In the genomic region with DNA sequence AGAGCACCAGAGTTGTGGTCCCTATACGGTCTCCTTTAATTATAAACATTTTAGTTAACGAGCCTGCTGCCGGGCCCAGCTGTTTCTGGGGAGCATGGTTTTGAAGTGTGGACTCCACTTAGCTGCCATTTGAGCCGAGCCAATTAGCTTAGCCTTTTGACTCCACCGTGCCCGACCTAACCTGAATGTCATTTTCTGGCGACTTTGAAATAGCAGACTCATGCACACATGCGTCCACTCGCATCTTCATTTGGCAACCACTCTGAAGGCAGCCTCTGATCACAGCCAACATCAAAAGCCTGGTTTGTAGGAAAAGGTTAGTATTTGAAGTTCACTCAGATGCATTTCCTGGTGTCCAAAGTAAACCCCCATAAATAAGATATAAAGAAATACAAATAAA, we compare ENCODE assay signal across 17 cellular contexts.
"Had no signal": no experiment of that assay in that cellular context is flagged by ENCODE, and none has a peak within 500 bp of the region (broad histone marks: within the 10 kb centered on the region; RNA-seq: fewer than 3 reads in every experiment).

No MANE protein-coding gene starts in this region.

- H3K4me1 Mint-ChIP-seq: activated B cell treated with CpG ODN at 0.5 μM for 24 hours, naive B cell had no signal

- H3K4me1 ChIP-seq: testis had no signal

- H3K4me3 Mint-ChIP-seq: activated B cell treated with CpG ODN at 0.5 μM for 24 hours; activated naive CD4-positive, alpha-beta T cell treated with anti-CD3 and anti-CD28 coated beads, Interleukin-2, amount 10 ng/mL, durations not matched to agents 7 days and 5 days; naive B cell; stimulated activated naive CD8-positive, alpha-beta T cell treated with anti-CD3 and anti-CD28 coated beads, Interleukin-15, amount 100 ng/mL, for 72 hours had no signal

- H3K27me3 ChIP-seq: adrenal gland, gastroesophageal sphincter, testis, upper lobe of right lung had no signal

- DNase-seq: activated B cell treated with CpG ODN at 0.5 μM for 24 hours; activated CD4-positive, alpha-beta T cell treated with anti-CD3 and anti-CD28 coated beads, Interleukin-2, amount 50 U/mL, for 1 hour; activated naive CD4-positive, alpha-beta T cell treated with anti-CD3 and anti-CD28 coated beads, Interleukin-2, amount 10 ng/mL, durations not matched to agents 7 days and 5 days; adrenal gland; central memory CD4-positive, alpha-beta T cell; cortex of kidney; effector CD8-positive, alpha-beta T cell; naive B cell; occipital lobe; stimulated activated CD4-positive, alpha-beta T cell treated with anti-CD3 and anti-CD28 coated beads, Interleukin-4, amount 100 ng/mL, for 24 hours; stimulated activated naive CD8-positive, alpha-beta T cell treated with anti-CD3 and anti-CD28 coated beads, Interleukin-15, amount 100 ng/mL, for 72 hours; testis; upper lobe of right lung had no signal

- H3K27ac ChIP-seq: adrenal gland, epithelial cell of prostate, testis, upper lobe of right lung had no signal

- H3K4me3 ChIP-seq: adrenal gland, gastroesophageal sphincter, lung, testis, upper lobe of right lung had no signal

- H3K27ac Mint-ChIP-seq: activated B cell treated with CpG ODN at 0.5 μM for 24 hours; activated naive CD4-positive, alpha-beta T cell treated with anti-CD3 and anti-CD28 coated beads, Interleukin-2, amount 10 ng/mL, durations not matched to agents 7 days and 5 days; activated T-helper 2 cell treated with anti-CD3 and anti-CD28 coated beads, Interferon-gamma antibody, Interleukin-2, Interleukin-4, amounts not matched to agents 10 μg/mL and 5 μg/mL and 100 μg/mL, durations not matched to agents 14 hours and 24 hours and 36 hours; stimulated activated naive CD8-positive, alpha-beta T cell treated with anti-CD3 and anti-CD28 coated beads, Interleukin-15, amount 100 ng/mL, for 72 hours had no signal

- H3K9me3 ChIP-seq: adrenal gland, gastroesophageal sphincter, testis, upper lobe of right lung had no signal

- H3K27me3 Mint-ChIP-seq: activated B cell treated with CpG ODN at 0.5 μM for 24 hours; activated naive CD4-positive, alpha-beta T cell treated with anti-CD3 and anti-CD28 coated beads, Interleukin-2, amount 10 ng/mL, durations not matched to agents 7 days and 5 days; stimulated activated naive CD8-positive, alpha-beta T cell treated with anti-CD3 and anti-CD28 coated beads, Interleukin-15, amount 100 ng/mL, for 72 hours had no signal

- H3K9me3 Mint-ChIP-seq: activated B cell treated with CpG ODN at 0.5 μM for 24 hours; activated naive CD4-positive, alpha-beta T cell treated with anti-CD3 and anti-CD28 coated beads, Interleukin-2, amount 10 ng/mL, durations not matched to agents 7 days and 5 days; activated T-helper 2 cell treated with anti-CD3 and anti-CD28 coated beads, Interferon-gamma antibody, Interleukin-2, Interleukin-4, amounts not matched to agents 10 μg/mL and 5 μg/mL and 100 μg/mL, durations not matched to agents 14 hours and 24 hours and 36 hours; naive B cell; stimulated activated naive CD8-positive, alpha-beta T cell treated with anti-CD3 and anti-CD28 coated beads, Interleukin-15, amount 100 ng/mL, for 72 hours had no signal

- ATAC-seq: gastroesophageal sphincter; stimulated activated naive CD8-positive, alpha-beta T cell treated with anti-CD3 and anti-CD28 coated beads, Interleukin-15, amount 100 ng/mL, for 72 hours; upper lobe of right lung had no signal

- H3K36me3 Mint-ChIP-seq: naive B cell had no signal
